In the genomic region with DNA sequence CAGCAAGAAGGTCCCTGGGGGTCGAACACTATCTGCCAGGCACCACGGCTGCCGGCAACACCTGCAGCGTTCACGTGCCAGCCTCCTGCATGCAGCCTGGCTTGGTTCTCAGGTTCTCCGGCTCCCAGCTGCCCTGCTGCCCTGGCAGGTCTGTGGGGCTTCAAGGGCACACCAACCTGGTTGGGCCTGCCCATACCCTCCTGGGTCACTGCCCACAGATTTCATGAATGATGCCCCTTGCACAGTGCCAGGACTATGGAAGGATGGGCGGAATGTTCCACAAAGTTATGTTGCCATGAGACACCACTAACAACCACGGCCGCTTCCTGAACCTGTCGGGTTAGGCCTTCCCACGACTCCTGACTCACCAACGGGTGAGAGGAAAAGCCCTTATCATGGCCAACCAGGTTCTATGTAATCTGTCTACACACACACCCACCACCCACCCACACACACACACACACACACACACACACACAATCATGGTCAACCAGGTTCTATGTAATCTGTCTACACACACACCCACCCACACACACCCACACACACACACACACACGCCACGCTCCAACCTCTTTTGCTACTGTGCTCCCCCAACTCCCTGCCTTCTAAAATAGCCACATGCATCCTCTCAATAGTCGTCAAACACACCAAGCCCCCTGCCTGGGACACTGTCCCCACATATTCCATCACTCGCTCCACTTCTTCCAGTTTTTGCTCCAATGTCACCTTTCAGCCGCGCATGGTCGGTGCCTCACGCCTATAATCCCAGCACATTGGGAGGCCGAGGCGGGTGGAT, we compare ENCODE assay signal across 8 cellular contexts. TPM values are rescaled to one million over a fixed set of nuclear protein-coding genes. Genes with fewer than 3 reads are reported as not detected.
DNase-seq lines count a peak whose midpoint lies in the region; ATAC-seq and TF ChIP-seq lines count a peak whose summit lies in the region.

No MANE protein-coding gene starts in this region.

- ATAC-seq in HG03108 (IDR thresholded peaks at IDR 0.05; ENCODE audit: unreplicated experiment) (no peak), GM21737 (IDR thresholded peaks at IDR 0.05; ENCODE audit: unreplicated experiment) (no peak)

- H3K9ac ChIP-seq in mucosa of stomach (ENCODE audit: low read length) = peak overlapping the region; percentile 46

- H3K27me3 ChIP-seq in mucosa of stomach (ENCODE audit: control insufficient read depth, insufficient read depth, low read length) = no peaks in the 10 kb centered on the region

- BruUV-seq in MCF 10A (replicated peaks; lab: Mats Ljungman, UMichigan) = no TSS peak

- H3K9me3 Mint-ChIP-seq in MCF 10A (ENCODE audit: unreplicated experiment) = no peaks in the 10 kb centered on the region

- no peaks in the 10 kb centered on the region for H3K27me3 Mint-ChIP-seq in MCF 10A (ENCODE audit: insufficient read depth, unreplicated experiment)

- peaks cover 63% of the 10 kb centered on the region for H3K4me1 ChIP-seq in mucosa of stomach (ENCODE audit: control insufficient read depth, insufficient read depth, low read length)

- intact Hi-C loops in MCF 10A (cut with micrococcal nuclease) = no loop called here

- no peak overlapping the region for H3K4me3 ChIP-seq in mucosa of stomach (ENCODE audit: low read length)

- no peak for TF ChIP-seq CTCF in MCF 10A (IDR thresholded peaks at IDR 0.05; ENCODE audit: unreplicated experiment)

- no peak overlapping the region for H3K4me3 Mint-ChIP-seq in MCF 10A (ENCODE audit: unreplicated experiment)

- no peaks in the 10 kb centered on the region for H3K9me3 ChIP-seq in mucosa of stomach (ENCODE audit: control insufficient read depth, low read length)

- H3K36me3 ChIP-seq in mucosa of stomach (ENCODE audit: control insufficient read depth, insufficient read depth, low read length) = no peaks in the 10 kb centered on the region

- POLR2A ChIA-PET in MCF 10A (lab: Yijun Ruan, JAX) = no interaction called here

- CTCF ChIA-PET in MCF 10A (lab: Yijun Ruan, JAX) = no interaction called here

- DNase-seq in AG20443 (ENCODE audit: low spot score) (peak; percentile 47), NCI-H1092 (lab: John Stamatoyannopoulos, UW) (peak; percentile 22), MCF 10A (ENCODE audit: unreplicated experiment) (peak; percentile 47), activated gamma-delta T cell treated with Interleukin-2 at 50 U/mL for 16 hours (no peak), NOMO-1 treated with dmso at 0.1 percent for 144 hours (lab: John Stamatoyannopoulos, UW; ENCODE audit: unreplicated experiment) (no peak)

- peaks cover 4% of the 10 kb centered on the region for H3K36me3 Mint-ChIP-seq in MCF 10A (ENCODE audit: insufficient read depth, unreplicated experiment)

- no peak overlapping the region for H3K27ac Mint-ChIP-seq in MCF 10A (ENCODE audit: low read depth, unreplicated experiment)

- H3K4me1 Mint-ChIP-seq in MCF 10A (ENCODE audit: insufficient read depth, unreplicated experiment) = peaks cover 11% of the 10 kb centered on the region

RNA-seq across cellular contexts. Expression of a gene that starts 32.2 kb away (rescaled TPM):
- 51.2 and 58.9 TPM in 2 replicates for total RNA-seq in MCF 10A (2022)

Comparison
In these comparisons a context has a peak if more than half of its experiments do, and no peak if none do; other contexts are left out.
1. DNase-seq: peak in AG20443 (single experiment), NCI-H1092 (single experiment) and MCF 10A (single experiment); none in activated gamma-delta T cell treated with Interleukin-2 at 50 U/mL for 16 hours (single experiment) and NOMO-1 treated with dmso at 0.1 percent for 144 hours (single experiment).